ENCODE assay signal across 8 cellular contexts in the genomic region with DNA sequence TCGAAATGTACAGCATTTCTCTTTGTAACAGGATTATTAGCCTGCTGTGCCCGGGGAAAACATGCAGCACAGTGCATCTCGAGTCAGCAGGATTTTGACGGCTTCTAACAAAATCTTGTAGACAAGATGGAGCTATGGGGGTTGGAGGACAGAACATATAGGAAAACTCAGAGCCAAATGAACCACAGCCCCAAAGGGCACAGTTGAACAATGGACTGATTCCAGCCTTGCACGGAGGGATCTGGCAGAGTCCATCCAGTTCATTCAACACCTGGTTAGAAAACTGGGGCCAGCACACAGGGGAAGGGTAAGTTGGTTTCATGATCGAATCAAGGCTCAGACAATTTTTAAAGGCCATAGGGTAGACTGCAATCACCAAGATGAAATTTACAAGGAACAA.
DNase-seq lines count a peak whose midpoint lies in the region; ATAC-seq, FAIRE-seq and TF ChIP-seq lines count a peak whose summit lies in the region.
"Not testable (repeated sequence)": the region's sequence is repeated elsewhere in the genome, so short reads cannot be mapped to it uniquely, and the experiment has no call there.

No MANE protein-coding gene starts in this region.

- H3K27me3 ChIP-seq in CD4-positive, alpha-beta memory T cell (ENCODE audit: insufficient read depth, low read length); dorsolateral prefrontal cortex; sigmoid colon: not testable (repeated sequence)

- not testable (repeated sequence) for H3K27me3 Mint-ChIP-seq in CD4-positive, alpha-beta memory T cell; activated naive CD8-positive, alpha-beta T cell treated with anti-CD3 and anti-CD28 coated beads, Interleukin-2, amount 10 ng/mL, durations not matched to agents 7 days and 5 days; natural killer cell treated with Interleukin-12 subunit alpha and Interleukin-12 subunit beta and Interleukin-15 and Interleukin-18, amount 100 ng/mL, for 72 hours; type B pancreatic cell

- not testable (repeated sequence) for DNase-seq in CD4-positive, alpha-beta memory T cell; activated naive CD8-positive, alpha-beta T cell treated with anti-CD3 and anti-CD28 coated beads, Interleukin-2, amount 10 ng/mL, durations not matched to agents 7 days and 5 days
- DNase-seq in SK-N-DZ (ENCODE audit: low spot score): peak; percentile 0
- DNase-seq in dorsolateral prefrontal cortex: peak in 4 of 10 donors; percentile 9 to 33 (median 18)
- DNase-seq in kidney: peak; percentile 0
- DNase-seq in natural killer cell treated with Interleukin-12 subunit alpha and Interleukin-12 subunit beta and Interleukin-15 and Interleukin-18, amount 100 ng/mL, for 72 hours (ENCODE audit: low spot score): peak; percentile 45
- DNase-seq in sigmoid colon: peak; percentile 14
- DNase-seq in type B pancreatic cell (ENCODE audit: extremely low spot score, unreplicated experiment): peak; percentile 34

- not testable (repeated sequence) for H3K27ac ChIP-seq in CD4-positive, alpha-beta memory T cell (ENCODE audit: low read depth, low read length); kidney (ENCODE audit: low read depth in 2 of 2, low read length in 2 of 2); sigmoid colon
- peak overlapping the region in 58 of 59 donors; percentile 23 to 99 (median 91) for H3K27ac ChIP-seq in dorsolateral prefrontal cortex

- not testable (repeated sequence) for H3K9ac ChIP-seq in kidney (ENCODE audit: low read length in 2 of 2)

- not testable (repeated sequence) for TF ChIP-seq CTCF in dorsolateral prefrontal cortex (IDR thresholded peaks at IDR 0.05 in 54 of 56, conservative IDR thresholded peaks at IDR 0.05 in 2 of 56; ENCODE audit: low read depth in 1 of 56, partially characterized antibody in 56 of 56); kidney (IDR thresholded peaks at IDR 0.05; ENCODE audit: borderline replicate concordance, extremely low read depth, insufficient read depth); sigmoid colon (IDR thresholded peaks at IDR 0.05); type B pancreatic cell (conservative IDR thresholded peaks at IDR 0.05)

- H3K9me3 ChIP-seq in CD4-positive, alpha-beta memory T cell (ENCODE audit: control insufficient read depth in 1 of 2, low read length in 2 of 2); kidney (ENCODE audit: control insufficient read depth in 1 of 2, low read length in 2 of 2); sigmoid colon: not testable (repeated sequence)

- intact Hi-C loops in CD4-positive, alpha-beta memory T cell (cut with micrococcal nuclease); dorsolateral prefrontal cortex (cut with DNase I); kidney (cut with DNase I); sigmoid colon (cut with DNase I): not testable (repeated sequence)

- peak overlapping the region in 1 of 8 donors; percentile 2 for H3K4me3 Mint-ChIP-seq in CD4-positive, alpha-beta memory T cell
- not testable (repeated sequence) for H3K4me3 Mint-ChIP-seq in activated naive CD8-positive, alpha-beta T cell treated with anti-CD3 and anti-CD28 coated beads, Interleukin-2, amount 10 ng/mL, durations not matched to agents 7 days and 5 days; natural killer cell treated with Interleukin-12 subunit alpha and Interleukin-12 subunit beta and Interleukin-15 and Interleukin-18, amount 100 ng/mL, for 72 hours
- H3K4me3 Mint-ChIP-seq in type B pancreatic cell: peak overlapping the region; percentile 60

- peaks cover 5 to 12% (median 9%) of the 10 kb centered on the region in 4 donors for H3K4me1 Mint-ChIP-seq in CD4-positive, alpha-beta memory T cell
- H3K4me1 Mint-ChIP-seq in activated naive CD8-positive, alpha-beta T cell treated with anti-CD3 and anti-CD28 coated beads, Interleukin-2, amount 10 ng/mL, durations not matched to agents 7 days and 5 days; natural killer cell treated with Interleukin-12 subunit alpha and Interleukin-12 subunit beta and Interleukin-15 and Interleukin-18, amount 100 ng/mL, for 72 hours (ENCODE audit: low read depth in 2 of 2); type B pancreatic cell (ENCODE audit: unreplicated experiment): not testable (repeated sequence)

- not testable (repeated sequence) for H3K9me3 Mint-ChIP-seq in CD4-positive, alpha-beta memory T cell; activated naive CD8-positive, alpha-beta T cell treated with anti-CD3 and anti-CD28 coated beads, Interleukin-2, amount 10 ng/mL, durations not matched to agents 7 days and 5 days; natural killer cell treated with Interleukin-12 subunit alpha and Interleukin-12 subunit beta and Interleukin-15 and Interleukin-18, amount 100 ng/mL, for 72 hours; type B pancreatic cell

- CTCF ChIA-PET in CD4-positive, alpha-beta memory T cell (lab: Charles Lee; ENCODE audit: partially characterized antibody): not testable (repeated sequence)

- peak overlapping the region; percentile 3 to 76 (median 57) for H3K27ac Mint-ChIP-seq in CD4-positive, alpha-beta memory T cell
- H3K27ac Mint-ChIP-seq in activated naive CD8-positive, alpha-beta T cell treated with anti-CD3 and anti-CD28 coated beads, Interleukin-2, amount 10 ng/mL, durations not matched to agents 7 days and 5 days: peak overlapping the region; percentile 11
- not testable (repeated sequence) for H3K27ac Mint-ChIP-seq in natural killer cell treated with Interleukin-12 subunit alpha and Interleukin-12 subunit beta and Interleukin-15 and Interleukin-18, amount 100 ng/mL, for 72 hours
- peak overlapping the region; percentile 27 for H3K27ac Mint-ChIP-seq in type B pancreatic cell

- POLR2A ChIA-PET in CD4-positive, alpha-beta memory T cell (lab: Charles Lee; ENCODE audit: partially characterized antibody); activated naive CD8-positive, alpha-beta T cell treated with anti-CD3 and anti-CD28 coated beads, Interleukin-2, amount 10 ng/mL, durations not matched to agents 7 days and 5 days (lab: Charles Lee): not testable (repeated sequence)

- 85 to 91% methylated on average over 4 of the region's 6 CpGs for WGBS in sigmoid colon, 2 donors

- ATAC-seq in activated naive CD8-positive, alpha-beta T cell treated with anti-CD3 and anti-CD28 coated beads, Interleukin-2, amount 10 ng/mL, durations not matched to agents 7 days and 5 days (ENCODE audit: low read depth); natural killer cell treated with Interleukin-12 subunit alpha and Interleukin-12 subunit beta and Interleukin-15 and Interleukin-18, amount 100 ng/mL, for 72 hours: not testable (repeated sequence)

- not testable (repeated sequence) for FAIRE-seq in kidney (lab: Jason Lieb, UNC)

- peaks cover 3 to 11% of the 10 kb centered on the region in 2 donors for H3K36me3 Mint-ChIP-seq in CD4-positive, alpha-beta memory T cell
- H3K36me3 Mint-ChIP-seq in activated naive CD8-positive, alpha-beta T cell treated with anti-CD3 and anti-CD28 coated beads, Interleukin-2, amount 10 ng/mL, durations not matched to agents 7 days and 5 days; natural killer cell treated with Interleukin-12 subunit alpha and Interleukin-12 subunit beta and Interleukin-15 and Interleukin-18, amount 100 ng/mL, for 72 hours; type B pancreatic cell: not testable (repeated sequence)

- not testable (repeated sequence) for H3K4me3 ChIP-seq in CD4-positive, alpha-beta memory T cell (ENCODE audit: low read length in 2 of 2); kidney (ENCODE audit: low read length in 2 of 2); sigmoid colon
- peak overlapping the region in 26 of 59 donors; percentile 1 to 49 (median 22) for H3K4me3 ChIP-seq in dorsolateral prefrontal cortex

- TF ChIP-seq EP300 in sigmoid colon (IDR thresholded peaks at IDR 0.05): not testable (repeated sequence)

- not testable (repeated sequence) for H3K4me1 ChIP-seq in CD4-positive, alpha-beta memory T cell (ENCODE audit: insufficient read depth, low read length); kidney (ENCODE audit: control insufficient read depth in 1 of 2, insufficient read depth in 1 of 2, low read depth in 1 of 2, low read length in 2 of 2); sigmoid colon

- not testable (repeated sequence) for H3K36me3 ChIP-seq in CD4-positive, alpha-beta memory T cell (ENCODE audit: insufficient read depth, low read length); kidney (ENCODE audit: control insufficient read depth in 1 of 2, insufficient read depth in 2 of 2, low read length in 2 of 2)
- peaks cover 4 to 10% (median 8%) of the 10 kb centered on the region in 4 donors for H3K36me3 ChIP-seq in sigmoid colon

- TF ChIP-seq POLR2A in sigmoid colon (IDR thresholded peaks at IDR 0.05): not testable (repeated sequence)
